In the genomic region with DNA sequence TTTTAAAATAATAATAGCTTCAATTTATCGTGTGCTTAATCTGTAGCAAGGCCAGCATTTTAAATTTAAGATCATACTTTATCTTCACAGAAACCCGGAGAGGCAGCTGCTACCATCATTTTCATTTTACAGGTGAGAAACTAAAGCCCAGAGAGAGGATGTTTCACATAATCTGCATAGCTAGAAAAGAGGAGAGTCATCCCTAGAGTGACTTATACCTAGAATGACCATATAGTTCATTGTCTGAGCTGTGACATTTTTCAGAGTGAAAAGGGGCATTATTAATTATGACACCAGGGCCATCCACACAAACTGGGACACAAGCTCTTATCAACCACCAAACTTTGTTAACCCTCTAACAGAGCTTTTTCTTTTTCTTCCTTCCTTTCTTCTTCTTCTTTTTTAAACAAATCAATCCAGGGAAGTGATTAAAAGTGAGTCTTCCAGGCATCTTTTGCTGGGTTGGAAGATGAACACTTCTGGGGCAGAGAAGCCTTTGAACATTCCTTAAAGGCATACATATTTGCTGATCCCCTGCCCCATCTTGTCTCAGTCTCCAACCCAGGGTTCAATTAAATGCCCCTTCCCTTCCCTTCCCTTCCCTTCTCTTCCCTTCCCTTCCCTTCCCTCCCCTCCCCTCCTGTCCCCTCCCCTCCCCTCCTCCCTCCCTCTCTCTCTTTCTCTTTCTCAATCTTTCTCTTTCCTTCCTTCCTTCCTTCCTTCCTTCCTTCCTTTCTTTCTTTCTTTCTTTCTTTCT, we compare ENCODE assay signal across 1 cellular context.
TF ChIP-seq lines count a peak whose summit lies in the region.

No MANE protein-coding gene starts in this region.

TF ChIP-seq in HepG2, 621 proteins besides CTCF, POLR2A, EP300 and RAD21 (continued from another document):
- TF ChIP-seq, protein P1, sequence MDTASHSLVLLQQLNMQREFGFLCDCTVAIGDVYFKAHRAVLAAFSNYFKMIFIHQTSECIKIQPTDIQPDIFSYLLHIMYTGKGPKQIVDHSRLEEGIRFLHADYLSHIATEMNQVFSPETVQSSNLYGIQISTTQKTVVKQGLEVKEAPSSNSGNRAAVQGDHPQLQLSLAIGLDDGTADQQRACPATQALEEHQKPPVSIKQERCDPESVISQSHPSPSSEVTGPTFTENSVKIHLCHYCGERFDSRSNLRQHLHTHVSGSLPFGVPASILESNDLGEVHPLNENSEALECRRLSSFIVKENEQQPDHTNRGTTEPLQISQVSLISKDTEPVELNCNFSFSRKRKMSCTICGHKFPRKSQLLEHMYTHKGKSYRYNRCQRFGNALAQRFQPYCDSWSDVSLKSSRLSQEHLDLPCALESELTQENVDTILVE (CRISPR knock-in tag; IDR thresholded peaks at IDR 0.05), result no peak
- 0 out of 2 replicates have a peak, but pooled peaks have one; percentile 48 for TF ChIP-seq PCBP1 (IDR thresholded peaks at IDR 0.05; ENCODE audit: borderline replicate concordance, low read depth, low read length)
- no peak for TF ChIP-seq ZNF263 (CRISPR knock-in tag; IDR thresholded peaks at IDR 0.05)
- no peak for TF ChIP-seq ZNF296 (CRISPR knock-in tag; conservative IDR thresholded peaks at IDR 0.05)
- no peak for TF ChIP-seq ZNF33A (CRISPR knock-in tag; IDR thresholded peaks at IDR 0.05; ENCODE audit: borderline replicate concordance)
- TF ChIP-seq AGO1 (IDR thresholded peaks at IDR 0.05; ENCODE audit: low read depth, low read length, poor library complexity, severe bottlenecking), result no peak
- no peak for TF ChIP-seq EHMT2 (IDR thresholded peaks at IDR 0.05; ENCODE audit: borderline replicate concordance, low read depth, low read length)
TF ChIP-seq in HepG2: peak in this region for 3.
